Comparison of ENCODE assay signal across 9 cellular contexts in genomic region chr6:7108964-7109836, GRCh38. TPM values are rescaled to one million over a fixed set of nuclear protein-coding genes. Genes with fewer than 3 reads are reported as not detected.
DNase-seq lines count a peak whose midpoint lies in the region; ATAC-seq, FAIRE-seq and TF ChIP-seq lines count a peak whose summit lies in the region.
"Had no signal": no experiment of that assay in that cellular context is flagged by ENCODE, and none has a peak within 500 bp of the region (broad histone marks: within the 10 kb centered on the region; RNA-seq: fewer than 3 reads in every experiment).

No MANE protein-coding gene starts in this region.

- peak overlapping the region; percentile 52; the same call in 1 of the 2 replicates for H3K9ac ChIP-seq in MM.1S (ENCODE audit: low read length)

- no peak for FAIRE-seq in GM12892 (lab: Jason Lieb, UNC)
- FAIRE-seq: colon had no signal

- H3K9me3 ChIP-seq in MM.1S (replicated peaks; ENCODE audit: insufficient read depth, low read length) (no peaks in the 10 kb centered on the region), WERI-Rb-1 (ENCODE audit: severe bottlenecking) (no peaks in the 10 kb centered on the region)

- H2AFZ ChIP-seq in MM.1S (ENCODE audit: low read length), result no peak overlapping the region

- peaks cover 61% of the 10 kb centered on the region for H3K79me2 ChIP-seq in MM.1S (ENCODE audit: low read length)

- H3K9me2 ChIP-seq in MM.1S (replicated peaks; ENCODE audit: insufficient read depth, low read length), result no peaks in the 10 kb centered on the region

- H3F3A ChIP-seq in MM.1S (ENCODE audit: insufficient read depth, low read length), result peaks cover 10% of the 10 kb centered on the region

- TF ChIP-seq CTCF in MM.1S (IDR thresholded peaks at IDR 0.05; ENCODE audit: low read length), result no peak
- no peak for TF ChIP-seq CTCF in WERI-Rb-1 (IDR thresholded peaks at IDR 0.05; ENCODE audit: low read depth, low read length)

- no peaks in the 10 kb centered on the region for H3K27me3 ChIP-seq in MM.1S (replicated peaks; ENCODE audit: insufficient read depth, low read length)
- H3K27me3 ChIP-seq in WERI-Rb-1 (ENCODE audit: insufficient read depth, low read depth, severe bottlenecking), result no peaks in the 10 kb centered on the region

- H3K4me1 ChIP-seq in MM.1S (ENCODE audit: low read length), result peaks cover 10% of the 10 kb centered on the region; the same call in 1 of the 2 replicates

- TF ChIP-seq POLR2A in GM12892 (IDR thresholded peaks at IDR 0.05; ENCODE audit: low read depth, low read length), result no peak

- peak; percentile 59 for ATAC-seq in left lobe of liver
- no peak for ATAC-seq in GM21515 (IDR thresholded peaks at IDR 0.05; ENCODE audit: unreplicated experiment)
- ATAC-seq in GM18909 (IDR thresholded peaks at IDR 0.05; ENCODE audit: poor library complexity, unreplicated experiment), result no peak

- H3K4me3 ChIP-seq in MM.1S (ENCODE audit: low read length), result peak overlapping the region; percentile 92
- peak overlapping the region; percentile 73 for H3K4me3 ChIP-seq in WERI-Rb-1 (ENCODE audit: low read depth, low read length)

- H4K20me1 ChIP-seq in MM.1S (ENCODE audit: insufficient read depth, low read length), result no peaks in the 10 kb centered on the region

- H3K27ac ChIP-seq in MM.1S (ENCODE audit: low read length) (peak overlapping the region; percentile 15; the same call in 1 of the 2 replicates), WERI-Rb-1 (peak overlapping the region; percentile 77)

- H3K36me3 ChIP-seq in MM.1S (replicated peaks; ENCODE audit: insufficient read depth, low read length) (no peaks in the 10 kb centered on the region), WERI-Rb-1 (no peaks in the 10 kb centered on the region)

- DNase-seq in GM12892 (ENCODE audit: insufficient read length) (peak; percentile 34), MM.1S (peak; percentile 48), WERI-Rb-1 (peak; percentile 47), dedifferentiated amniotic fluid mesenchymal stem cell (ENCODE audit: extremely low spot score) (peak; percentile 75), left lobe of liver (ENCODE audit: low spot score) (peak; percentile 75)
- DNase-seq in stimulated activated CD4-positive, alpha-beta T cell treated with anti-CD3 and anti-CD28 coated beads, Interleukin-4, amount 100 ng/mL, for 4 hours, result peak; percentile 28 to 32

- H3K4me2 ChIP-seq in MM.1S (ENCODE audit: low read depth, low read length), result peak overlapping the region; percentile 80

RNA-seq across cellular contexts. Expression of gene RREB1, which starts 1.4 kb away (rescaled TPM):
- polyA plus RNA-seq in GM12892 (2012; ENCODE audit: missing spikeins), result 7.8 TPM
- 43.3 TPM for total RNA-seq in left lobe of liver
